9 cellular contexts compared by ENCODE assay signal in the genomic region with DNA sequence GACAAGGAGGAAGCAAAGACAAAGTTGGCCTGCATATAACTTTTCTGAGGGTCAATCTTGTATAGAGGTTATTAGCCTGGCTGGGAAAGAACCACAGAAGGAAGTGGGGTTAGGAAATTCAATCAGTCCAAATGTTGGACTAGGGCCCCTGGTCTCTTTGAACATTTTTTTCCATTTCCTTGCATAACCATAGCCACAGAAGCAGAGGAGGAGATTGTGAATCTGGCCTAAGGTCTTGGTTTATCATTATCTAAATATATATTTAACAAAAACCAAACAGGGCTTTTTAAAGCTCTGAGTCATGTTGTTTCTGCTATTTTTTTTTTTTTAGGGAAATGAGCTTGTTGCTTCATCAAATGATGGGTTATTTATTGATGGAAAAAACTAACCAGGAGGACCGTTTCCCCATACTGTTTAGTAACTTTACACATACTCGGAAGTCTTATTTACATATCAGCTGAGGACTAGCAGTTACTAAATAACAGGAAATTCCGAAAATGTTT.
DNase-seq lines count a peak whose midpoint lies in the region; ATAC-seq and TF ChIP-seq lines count a peak whose summit lies in the region.
"Had no signal": no experiment of that assay in that cellular context is flagged by ENCODE, and none has a peak within 500 bp of the region (broad histone marks: within the 10 kb centered on the region; RNA-seq: fewer than 3 reads in every experiment).

No MANE protein-coding gene starts in this region.

- no peaks in the 10 kb centered on the region for H3K4me1 Mint-ChIP-seq in CD4-positive, alpha-beta T cell (ENCODE audit: low read depth)
- H3K4me1 Mint-ChIP-seq in CD8-positive, alpha-beta memory T cell, result no peaks in the 10 kb centered on the region

- no peak overlapping the region for H3K27ac ChIP-seq in CD4-positive, alpha-beta T cell (ENCODE audit: low read depth, low read length)
- no peak overlapping the region for H3K27ac ChIP-seq in CD8-positive, alpha-beta memory T cell (ENCODE audit: low read depth, low read length)

- no peaks in the 10 kb centered on the region for H3K4me1 ChIP-seq in BE2C
- H3K4me1 ChIP-seq in CD8-positive, alpha-beta memory T cell (ENCODE audit: insufficient read depth, low read length), result no peaks in the 10 kb centered on the region

- no peak overlapping the region for H3K27ac Mint-ChIP-seq in CD4-positive, alpha-beta T cell
- no peak overlapping the region for H3K27ac Mint-ChIP-seq in CD8-positive, alpha-beta memory T cell

- H3K9me3 ChIP-seq in CD4-positive, alpha-beta T cell (ENCODE audit: control insufficient read depth, low read length), result no peaks in the 10 kb centered on the region
- no peaks in the 10 kb centered on the region for H3K9me3 ChIP-seq in BE2C
- no peaks in the 10 kb centered on the region for H3K9me3 ChIP-seq in CD8-positive, alpha-beta memory T cell (ENCODE audit: low read length)

- DNase-seq in LHCN-M2 (ENCODE audit: low read depth), result peak; percentile 58
- DNase-seq in iris pigment epithelial cell (ENCODE audit: low read depth), result peak; percentile 67
- no peak for DNase-seq in NCI-H1105 treated with DMSO at 0.1 percent for 48 hours (lab: John Stamatoyannopoulos, UW)
- no peak for DNase-seq in CD4-positive, alpha-beta T cell
- no peak for DNase-seq in BE2C
- no peak for DNase-seq in CD8-positive, alpha-beta memory T cell
- DNase-seq: activated naive CD4-positive, alpha-beta T cell treated with anti-CD3 and anti-CD28 coated beads, Interleukin-2, amount 50 U/mL, for 16 hours had no signal

- no peaks in the 10 kb centered on the region for H3K27me3 Mint-ChIP-seq in CD4-positive, alpha-beta T cell
- peaks cover 3 to 7% of the 10 kb centered on the region in 2 donors for H3K27me3 Mint-ChIP-seq in CD8-positive, alpha-beta memory T cell

- H3K36me3 Mint-ChIP-seq in CD4-positive, alpha-beta T cell (ENCODE audit: low read depth), result no peaks in the 10 kb centered on the region
- H3K36me3 Mint-ChIP-seq in CD8-positive, alpha-beta memory T cell, result no peaks in the 10 kb centered on the region

- peak; percentile 77 for ATAC-seq in GM21723 (IDR thresholded peaks at IDR 0.05; ENCODE audit: unreplicated experiment)
- no peak for ATAC-seq in CD4-positive, alpha-beta T cell (ENCODE audit: poor library complexity)

- H3K4me3 ChIP-seq in GM08714 (ENCODE audit: low read length) (peak overlapping the region; percentile 46; the same call in 1 of the 2 replicates), BE2C (ENCODE audit: low read depth, low read length) (no peak overlapping the region)
- H3K4me3 ChIP-seq in CD8-positive, alpha-beta memory T cell (ENCODE audit: low read length), result no peak overlapping the region

- no peak overlapping the region for H3K4me3 Mint-ChIP-seq in CD4-positive, alpha-beta T cell
- no peak overlapping the region for H3K4me3 Mint-ChIP-seq in CD8-positive, alpha-beta memory T cell

- intact Hi-C loops in CD4-positive, alpha-beta T cell (cut with DNase I, micrococcal nuclease), result no loop called here

- H3K9me3 Mint-ChIP-seq in CD4-positive, alpha-beta T cell, result no peaks in the 10 kb centered on the region
- no peaks in the 10 kb centered on the region for H3K9me3 Mint-ChIP-seq in CD8-positive, alpha-beta memory T cell

- POLR2A ChIA-PET in CD4-positive, alpha-beta T cell (lab: Charles Lee), result no interaction called here
- POLR2A ChIA-PET in CD8-positive, alpha-beta memory T cell (lab: Charles Lee), result no interaction called here

- H3K27me3 ChIP-seq in CD4-positive, alpha-beta T cell (ENCODE audit: control insufficient read depth, insufficient read depth, low read length), result no peaks in the 10 kb centered on the region
- no peaks in the 10 kb centered on the region for H3K27me3 ChIP-seq in BE2C
- H3K27me3 ChIP-seq in CD8-positive, alpha-beta memory T cell (ENCODE audit: insufficient read depth, low read length, poor library complexity, severe bottlenecking), result no peaks in the 10 kb centered on the region

- CTCF ChIA-PET in CD4-positive, alpha-beta T cell (lab: Charles Lee), result interaction anchor here (1.6 kb wide), 1 partner anchor 10 kb away, joined by 3 read pairs; no protein-coding TSS in a partner anchor
- CTCF ChIA-PET in CD8-positive, alpha-beta memory T cell (lab: Charles Lee), result no interaction called here

- no peak for TF ChIP-seq CTCF in CD4-positive, alpha-beta T cell (IDR thresholded peaks at IDR 0.05)
- TF ChIP-seq CTCF in BE2C (IDR thresholded peaks at IDR 0.05; ENCODE audit: low read depth, low read length), result no peak

- no peaks in the 10 kb centered on the region for H3K36me3 ChIP-seq in BE2C
- no peaks in the 10 kb centered on the region for H3K36me3 ChIP-seq in CD8-positive, alpha-beta memory T cell (ENCODE audit: insufficient read depth, low read length)

Comparison
In these comparisons a context has a peak if more than half of its experiments do, and no peak if none do; other contexts are left out.
1. DNase-seq: peak in LHCN-M2 (single experiment) and iris pigment epithelial cell (single experiment); none in NCI-H1105 treated with DMSO at 0.1 percent for 48 hours (single experiment), CD4-positive, alpha-beta T cell (0 of 10), BE2C (single experiment) and CD8-positive, alpha-beta memory T cell (0 of 5).